In genomic region chr5:179912386-179912785, GRCh38 we compare ENCODE assay signal across 14 cellular contexts.
"Had no signal": no experiment of that assay in that cellular context is flagged by ENCODE, and none has a peak within 500 bp of the region (broad histone marks: within the 10 kb centered on the region; RNA-seq: fewer than 3 reads in every experiment).

No MANE protein-coding gene starts in this region.

- H3K27ac Mint-ChIP-seq: activated naive CD4-positive, alpha-beta T cell treated with anti-CD3 and anti-CD28 coated beads for 36 hours; activated naive CD8-positive, alpha-beta T cell treated with anti-CD3 and anti-CD28 coated beads, Interleukin-2, amount 50 U/mL, for 24 hours; mesothelial cell of epicardium; nephron had no signal

- H3K4me1 Mint-ChIP-seq: mesothelial cell of epicardium, nephron had no signal

- H3K4me3 ChIP-seq: coronary artery, esophagus muscularis mucosa, hepatocyte, lung, SK-N-MC had no signal

- H3K9me3 ChIP-seq: esophagus muscularis mucosa had no signal

- H3K27me3 ChIP-seq: esophagus muscularis mucosa, hepatocyte had no signal

- H3K9me3 Mint-ChIP-seq: activated naive CD4-positive, alpha-beta T cell treated with anti-CD3 and anti-CD28 coated beads for 36 hours; activated naive CD8-positive, alpha-beta T cell treated with anti-CD3 and anti-CD28 coated beads, Interleukin-2, amount 50 U/mL, for 24 hours; brain; mesothelial cell of epicardium; nephron; stimulated activated naive CD8-positive, alpha-beta T cell treated with anti-CD3 and anti-CD28 coated beads, Interleukin-15, amount 100 ng/mL, for 72 hours had no signal

- H3K27ac ChIP-seq: coronary artery, esophagus muscularis mucosa, hepatocyte, SK-N-MC had no signal

- H3K27me3 Mint-ChIP-seq: activated naive CD8-positive, alpha-beta T cell treated with anti-CD3 and anti-CD28 coated beads, Interleukin-2, amount 50 U/mL, for 24 hours; brain had no signal

- H3K4me3 Mint-ChIP-seq: activated naive CD4-positive, alpha-beta T cell treated with anti-CD3 and anti-CD28 coated beads for 36 hours; activated naive CD8-positive, alpha-beta T cell treated with anti-CD3 and anti-CD28 coated beads, Interleukin-2, amount 50 U/mL, for 24 hours; brain; mesothelial cell of epicardium; nephron; stimulated activated naive CD8-positive, alpha-beta T cell treated with anti-CD3 and anti-CD28 coated beads, Interleukin-15, amount 100 ng/mL, for 72 hours had no signal

- H3K36me3 ChIP-seq: esophagus muscularis mucosa had no signal

- ATAC-seq: activated naive CD8-positive, alpha-beta T cell treated with anti-CD3 and anti-CD28 coated beads, Interleukin-2, amount 50 U/mL, for 24 hours; stimulated activated naive CD8-positive, alpha-beta T cell treated with anti-CD3 and anti-CD28 coated beads, Interleukin-15, amount 100 ng/mL, for 72 hours had no signal

- DNase-seq: activated CD4-positive, alpha-beta T cell treated with anti-CD3 and anti-CD28 coated beads, Interleukin-2, amount 50 U/mL, for 48 hours; activated naive CD4-positive, alpha-beta T cell treated with anti-CD3 and anti-CD28 coated beads for 36 hours; activated naive CD8-positive, alpha-beta T cell treated with anti-CD3 and anti-CD28 coated beads, Interleukin-2, amount 50 U/mL, for 24 hours; activated T-cell treated with anti-CD3 and anti-CD28 coated beads for 4 hours; retina; stimulated activated naive CD8-positive, alpha-beta T cell treated with anti-CD3 and anti-CD28 coated beads, Interleukin-15, amount 100 ng/mL, for 72 hours had no signal

- H3K36me3 Mint-ChIP-seq: brain, mesothelial cell of epicardium had no signal
